8 cellular contexts compared by ENCODE assay signal in the genomic region with DNA sequence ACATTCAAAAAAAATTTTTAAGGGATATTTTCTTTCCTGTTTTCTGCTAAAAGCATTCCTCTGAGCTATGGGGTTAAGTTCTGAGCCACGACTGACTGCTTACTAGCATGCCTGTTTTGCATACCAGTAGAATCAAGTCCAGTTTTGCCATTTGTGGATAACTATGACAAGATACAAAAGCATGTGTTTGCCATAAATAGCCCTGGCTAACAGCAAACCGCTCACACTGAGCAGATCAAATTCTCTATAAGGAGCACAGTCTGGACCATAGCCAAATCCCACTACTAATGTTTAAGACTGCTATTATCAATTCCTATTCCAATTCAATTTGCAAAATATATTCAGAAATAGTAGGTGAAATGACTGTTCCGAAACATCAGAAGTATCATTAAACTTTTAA. TPM values are rescaled to one million over a fixed set of nuclear protein-coding genes. Genes with fewer than 3 reads are reported as not detected.
A peak's percentile ranks its signal among the peaks of the same experiment; 100 is the strongest.
DNase-seq lines count a peak whose midpoint lies in the region; ATAC-seq and TF ChIP-seq lines count a peak whose summit lies in the region.

No MANE protein-coding gene starts in this region.

- peaks cover 34% of the 10 kb centered on the region for H3K4me1 ChIP-seq in testis
- peaks cover 4 to 15% of the 10 kb centered on the region in 2 donors for H3K4me1 ChIP-seq in thyroid gland

- no peak overlapping the region for H3K27ac Mint-ChIP-seq in activated CD8-positive, alpha-beta T cell treated with anti-CD3 and anti-CD28 coated beads for 36 hours

- POLR2A ChIA-PET in activated CD8-positive, alpha-beta T cell treated with anti-CD3 and anti-CD28 coated beads for 36 hours (lab: Charles Lee): no interaction called here

- H3K4me1 Mint-ChIP-seq in activated CD8-positive, alpha-beta T cell treated with anti-CD3 and anti-CD28 coated beads for 36 hours (ENCODE audit: low read depth): peaks cover 23% of the 10 kb centered on the region

- 45 to 55% methylated on average over 3 of the region's 3 CpGs for WGBS in testis, 2 donors
- WGBS in thyroid gland, 2 donors: 61 to 79% methylated on average over 3 of the region's 3 CpGs

- TF ChIP-seq CTCF in fibroblast of pulmonary artery (IDR thresholded peaks at IDR 0.05; ENCODE audit: low read length, missing control alignments) (no peak), testis (IDR thresholded peaks at IDR 0.05) (no peak), thyroid gland (IDR thresholded peaks at IDR 0.05) (no peak)
- TF ChIP-seq CTCF in activated CD8-positive, alpha-beta T cell treated with anti-CD3 and anti-CD28 coated beads for 36 hours (IDR thresholded peaks at IDR 0.05): no peak

- H3K9me3 Mint-ChIP-seq in activated CD8-positive, alpha-beta T cell treated with anti-CD3 and anti-CD28 coated beads for 36 hours: no peaks in the 10 kb centered on the region

- CTCF ChIA-PET in activated CD8-positive, alpha-beta T cell treated with anti-CD3 and anti-CD28 coated beads for 36 hours (lab: Charles Lee): interaction anchor here (1.0 to 12.9 kb wide), 4 partner anchors 8 to 39 kb away, joined by 3 to 105 read pairs (median 42); no protein-coding TSS in a partner anchor

- TF ChIP-seq POLR2A in testis (IDR thresholded peaks at IDR 0.05): no peak
- no peak for TF ChIP-seq POLR2A in thyroid gland (IDR thresholded peaks at IDR 0.05)

- DNase-seq in DMS 273 treated with DMSO at 0.1 percent for 48 hours (lab: John Stamatoyannopoulos, UW): peak; percentile 68
- DNase-seq in NCI-H526 (lab: John Stamatoyannopoulos, UW): peak; percentile 85 to 92
- DNase-seq in fibroblast of pulmonary artery (ENCODE audit: low read depth): peak; percentile 73
- DNase-seq in testis: peak; percentile 33
- no peak for DNase-seq in thyroid gland
- DNase-seq in activated CD8-positive, alpha-beta T cell treated with anti-CD3 and anti-CD28 coated beads for 36 hours: no peak

- H3K36me3 Mint-ChIP-seq in activated CD8-positive, alpha-beta T cell treated with anti-CD3 and anti-CD28 coated beads for 36 hours (ENCODE audit: low read depth): peaks cover 1% of the 10 kb centered on the region

- H3K27me3 ChIP-seq in testis: no peaks in the 10 kb centered on the region
- no peaks in the 10 kb centered on the region for H3K27me3 ChIP-seq in thyroid gland

- ATAC-seq in HG02571 (IDR thresholded peaks at IDR 0.05; ENCODE audit: unreplicated experiment) (peak; percentile 33), HG03135 (IDR thresholded peaks at IDR 0.05; ENCODE audit: unreplicated experiment) (no peak)
- no peak for ATAC-seq in activated CD8-positive, alpha-beta T cell treated with anti-CD3 and anti-CD28 coated beads for 36 hours

- no peak overlapping the region for H3K4me3 ChIP-seq in fibroblast of pulmonary artery (replicated peaks; ENCODE audit: low read depth, low read length)
- H3K4me3 ChIP-seq in testis: no peak overlapping the region
- no peak overlapping the region for H3K4me3 ChIP-seq in thyroid gland (replicated peaks in 1 of 3)

- intact Hi-C loops in testis (cut with DNase I; ENCODE audit: low total_unique reads) (no loop called here), thyroid gland (cut with DNase I) (no loop called here)
- intact Hi-C loops in activated CD8-positive, alpha-beta T cell treated with anti-CD3 and anti-CD28 coated beads for 36 hours (cut with micrococcal nuclease): no loop called here

- H3K27ac ChIP-seq in testis: peak overlapping the region; percentile 14 to 34
- no peak overlapping the region for H3K27ac ChIP-seq in thyroid gland

- H3K36me3 ChIP-seq in testis (ENCODE audit: low read depth, missing control alignments) (no peaks in the 10 kb centered on the region), thyroid gland (no peaks in the 10 kb centered on the region)

- no peaks in the 10 kb centered on the region for H3K9me3 ChIP-seq in testis
- H3K9me3 ChIP-seq in thyroid gland: no peaks in the 10 kb centered on the region

- no peaks in the 10 kb centered on the region for H3K27me3 Mint-ChIP-seq in activated CD8-positive, alpha-beta T cell treated with anti-CD3 and anti-CD28 coated beads for 36 hours

- no peak overlapping the region for H3K4me3 Mint-ChIP-seq in activated CD8-positive, alpha-beta T cell treated with anti-CD3 and anti-CD28 coated beads for 36 hours

RNA-seq across cellular contexts. Expression of a gene that starts 3.2 kb away (rescaled TPM):
- total RNA-seq in testis: 10 to 100 TPM; 66.8 to 67.7 TPM
- 92.4 TPM for polyA plus RNA-seq in testis (ENCODE audit: insufficient read depth, low read depth, low replicate concordance)
- total RNA-seq in thyroid gland: 10 to 100 TPM; 33.0 to 75.7 (median 41.4) TPM
- total RNA-seq in activated CD8-positive, alpha-beta T cell treated with anti-CD3 and anti-CD28 coated beads for 36 hours: 1 to 10 TPM; 3.4 to 5.2 TPM

Comparison
In these comparisons a context has a peak if more than half of its experiments do, and no peak if none do; other contexts are left out.
1. DNase-seq: peak in DMS 273 treated with DMSO at 0.1 percent for 48 hours (single experiment), NCI-H526 (2 of 2), fibroblast of pulmonary artery (single experiment) and testis (single experiment); none in thyroid gland (0 of 2) and activated CD8-positive, alpha-beta T cell treated with anti-CD3 and anti-CD28 coated beads for 36 hours (single experiment).
2. H3K27ac ChIP-seq: peak in testis (2 of 2); none in thyroid gland (0 of 3).
3. RNA of a gene that starts 3.2 kb away (total RNA-seq): 66.8 to 67.7 TPM in testis and 33.0 to 75.7 TPM in thyroid gland; 3.4 to 5.2 TPM in activated CD8-positive, alpha-beta T cell treated with anti-CD3 and anti-CD28 coated beads for 36 hours; every median in the first group is over 4 times any median in the second.